In genomic region chr17:66272699-66273390, GRCh38 we compare ENCODE assay signal across 1 cellular context.
TF ChIP-seq lines count a peak whose summit lies in the region.

No MANE protein-coding gene starts in this region.

TF ChIP-seq in K562, 482 proteins besides CTCF, POLR2A, EP300 and RAD21 (continued from another document):
- no peak for TF ChIP-seq ZNF449 (CRISPR knock-in tag; IDR thresholded peaks at IDR 0.05)
- no peak for TF ChIP-seq SMARCA5 (IDR thresholded peaks at IDR 0.05)
- TF ChIP-seq SMARCE1 (IDR thresholded peaks at IDR 0.05) = peak; percentile 89
- peak; percentile 74 for TF ChIP-seq PKNOX1 (IDR thresholded peaks at IDR 0.05)
- no peak for TF ChIP-seq RBFOX2 (IDR thresholded peaks at IDR 0.05; ENCODE audit: low read depth, low read length)
- TF ChIP-seq SRSF3 (IDR thresholded peaks at IDR 0.05; ENCODE audit: insufficient read depth, low read length) = no peak
- peak in 1 of 2 experiments; percentile 35; a peak in 1 of 4 replicates for TF ChIP-seq RCOR1 (IDR thresholded peaks at IDR 0.05; ENCODE audit: borderline replicate concordance in 1 of 2, low read depth in 2 of 2, low read length in 2 of 2)
- peak; percentile 47 for TF ChIP-seq FOS (IDR thresholded peaks at IDR 0.05; ENCODE audit: extremely low read depth, insufficient read length)
- peak; percentile 88 for TF ChIP-seq SMARCA4 (IDR thresholded peaks at IDR 0.05)
- peak; percentile 52 for TF ChIP-seq CBFA2T3 (IDR thresholded peaks at IDR 0.05)
- TF ChIP-seq E2F4 (CRISPR knock-in tag; IDR thresholded peaks at IDR 0.05; ENCODE audit: low read depth) = no peak
- 0 out of 2 replicates have a peak, but pooled peaks have one; percentile 20 for TF ChIP-seq MAFG (tag; conservative IDR thresholded peaks at IDR 0.05)
- TF ChIP-seq RHOXF2B (CRISPR knock-in tag; conservative IDR thresholded peaks at IDR 0.05) = no peak
- peak; percentile 90 for TF ChIP-seq ZNF384 (IDR thresholded peaks at IDR 0.05; ENCODE audit: low read depth, low read length)
- TF ChIP-seq CGGBP1 (CRISPR knock-in tag; IDR thresholded peaks at IDR 0.05) = no peak
- TF ChIP-seq JUN (IDR thresholded peaks at IDR 0.05; ENCODE audit: borderline replicate concordance, low read depth, low read length) = peak; percentile 83
- no peak for TF ChIP-seq JUN (CRISPR knock-in tag; IDR thresholded peaks at IDR 0.05; ENCODE audit: borderline replicate concordance)
- peak; percentile 6; the same call in 1 of the 2 replicates for TF ChIP-seq TEAD4 (IDR thresholded peaks at IDR 0.05; ENCODE audit: low read length)
- TF ChIP-seq TEAD4 (CRISPR knock-in tag; IDR thresholded peaks at IDR 0.05; ENCODE audit: borderline replicate concordance) = no peak
- 0 out of 4 replicates have a peak, but pooled peaks of 1 of the 2 experiments have one; percentile 26 for TF ChIP-seq TRIM24 (IDR thresholded peaks at IDR 0.05)
- no peak for TF ChIP-seq SIN3A (IDR thresholded peaks at IDR 0.05; ENCODE audit: borderline replicate concordance in 2 of 2, control insufficient read depth in 1 of 2, low read depth in 2 of 2, low read length in 2 of 2)
- TF ChIP-seq CTCFL (IDR thresholded peaks at IDR 0.05; ENCODE audit: borderline replicate concordance, insufficient read depth, low read depth, low read length, poor library complexity, severe bottlenecking) = no peak
- TF ChIP-seq ARID1B (IDR thresholded peaks at IDR 0.05) = peak; percentile 69
- peak; percentile 71 for TF ChIP-seq ATF3 (IDR thresholded peaks at IDR 0.05)
- TF ChIP-seq ATF3 (CRISPR knock-in tag; conservative IDR thresholded peaks at IDR 0.05) = no peak
- no peak for TF ChIP-seq MTA2 (IDR thresholded peaks at IDR 0.05; ENCODE audit: low read depth)
- no peak for TF ChIP-seq ZNF282 (CRISPR knock-in tag; IDR thresholded peaks at IDR 0.05)
- peak; percentile 31 for TF ChIP-seq EGR1 (conservative IDR thresholded peaks at IDR 0.05)
- no peak for TF ChIP-seq CREB3L1 (IDR thresholded peaks at IDR 0.05; ENCODE audit: borderline replicate concordance, low read depth)
- no peak for TF ChIP-seq NFE2 (IDR thresholded peaks at IDR 0.05; ENCODE audit: low read depth)
- TF ChIP-seq ETV1 (tag; conservative IDR thresholded peaks at IDR 0.05; ENCODE audit: low read depth) = no peak
- TF ChIP-seq VEZF1 (CRISPR knock-in tag; IDR thresholded peaks at IDR 0.05) = peak; percentile 42
- no peak for TF ChIP-seq RBM22 (IDR thresholded peaks at IDR 0.05; ENCODE audit: low read depth, low read length, poor library complexity, severe bottlenecking)
- TF ChIP-seq RBM25 (IDR thresholded peaks at IDR 0.05; ENCODE audit: low read depth, low read length, severe bottlenecking) = no peak
- TF ChIP-seq ZNF740 (CRISPR knock-in tag; IDR thresholded peaks at IDR 0.05) = no peak
- no peak for TF ChIP-seq ZNF740 (tag; IDR thresholded peaks at IDR 0.05)
- TF ChIP-seq ATF7 (IDR thresholded peaks at IDR 0.05) = no peak
- TF ChIP-seq PRDM10 (IDR thresholded peaks at IDR 0.05; ENCODE audit: partially characterized antibody) = peak; percentile 69
- TF ChIP-seq ZNF57 (CRISPR knock-in tag; IDR thresholded peaks at IDR 0.05) = no peak
- peak; percentile 93 for TF ChIP-seq JUND (IDR thresholded peaks at IDR 0.05; ENCODE audit: borderline replicate concordance, low read depth, low read length)
- peak; percentile 77; the same call in 1 of the 3 replicates for TF ChIP-seq JUND (tag; IDR thresholded peaks at IDR 0.05; ENCODE audit: borderline replicate concordance, low read depth, low read length)
- peak; percentile 29; the same call in 1 of the 2 replicates for TF ChIP-seq CBFA2T2 (conservative IDR thresholded peaks at IDR 0.05)
- TF ChIP-seq DPF2 (IDR thresholded peaks at IDR 0.05) = peak; percentile 80
- peak; percentile 39 for TF ChIP-seq MEIS2 (IDR thresholded peaks at IDR 0.05; ENCODE audit: partially characterized antibody)
- no peak for TF ChIP-seq MNT (conservative IDR thresholded peaks at IDR 0.05)
- peak; percentile 96 for TF ChIP-seq FOSL1 (tag; conservative IDR thresholded peaks at IDR 0.05)
- no peak for TF ChIP-seq TEAD2 (tag; IDR thresholded peaks at IDR 0.05)
- no peak for TF ChIP-seq HOMEZ (CRISPR knock-in tag; IDR thresholded peaks at IDR 0.05)
